In the genomic region with DNA sequence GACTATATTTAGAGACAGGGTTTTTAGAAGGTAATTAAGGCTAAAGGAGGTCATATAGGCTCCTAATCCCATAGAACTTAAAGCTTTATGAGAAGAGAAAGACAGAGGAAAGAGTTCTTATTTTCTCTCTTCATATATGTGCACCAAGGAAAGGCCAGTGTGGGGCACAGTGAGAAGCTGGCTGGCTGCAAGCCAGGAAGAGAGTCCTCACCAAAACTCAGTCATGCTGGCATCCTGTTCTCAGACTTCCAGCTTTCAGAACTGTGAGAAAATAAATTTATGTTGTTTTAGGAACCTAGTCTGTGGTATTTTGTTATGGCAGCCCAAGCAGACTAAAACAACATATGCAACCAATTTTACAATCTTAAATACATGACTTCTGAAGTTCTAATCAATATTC, we compare ENCODE assay signal across 1 cellular context.
TF ChIP-seq lines count a peak whose summit lies in the region.

No MANE protein-coding gene starts in this region.

TF ChIP-seq in K562, 482 proteins besides CTCF, POLR2A, EP300 and RAD21 (continued from another document):
- TF ChIP-seq, protein P1, sequence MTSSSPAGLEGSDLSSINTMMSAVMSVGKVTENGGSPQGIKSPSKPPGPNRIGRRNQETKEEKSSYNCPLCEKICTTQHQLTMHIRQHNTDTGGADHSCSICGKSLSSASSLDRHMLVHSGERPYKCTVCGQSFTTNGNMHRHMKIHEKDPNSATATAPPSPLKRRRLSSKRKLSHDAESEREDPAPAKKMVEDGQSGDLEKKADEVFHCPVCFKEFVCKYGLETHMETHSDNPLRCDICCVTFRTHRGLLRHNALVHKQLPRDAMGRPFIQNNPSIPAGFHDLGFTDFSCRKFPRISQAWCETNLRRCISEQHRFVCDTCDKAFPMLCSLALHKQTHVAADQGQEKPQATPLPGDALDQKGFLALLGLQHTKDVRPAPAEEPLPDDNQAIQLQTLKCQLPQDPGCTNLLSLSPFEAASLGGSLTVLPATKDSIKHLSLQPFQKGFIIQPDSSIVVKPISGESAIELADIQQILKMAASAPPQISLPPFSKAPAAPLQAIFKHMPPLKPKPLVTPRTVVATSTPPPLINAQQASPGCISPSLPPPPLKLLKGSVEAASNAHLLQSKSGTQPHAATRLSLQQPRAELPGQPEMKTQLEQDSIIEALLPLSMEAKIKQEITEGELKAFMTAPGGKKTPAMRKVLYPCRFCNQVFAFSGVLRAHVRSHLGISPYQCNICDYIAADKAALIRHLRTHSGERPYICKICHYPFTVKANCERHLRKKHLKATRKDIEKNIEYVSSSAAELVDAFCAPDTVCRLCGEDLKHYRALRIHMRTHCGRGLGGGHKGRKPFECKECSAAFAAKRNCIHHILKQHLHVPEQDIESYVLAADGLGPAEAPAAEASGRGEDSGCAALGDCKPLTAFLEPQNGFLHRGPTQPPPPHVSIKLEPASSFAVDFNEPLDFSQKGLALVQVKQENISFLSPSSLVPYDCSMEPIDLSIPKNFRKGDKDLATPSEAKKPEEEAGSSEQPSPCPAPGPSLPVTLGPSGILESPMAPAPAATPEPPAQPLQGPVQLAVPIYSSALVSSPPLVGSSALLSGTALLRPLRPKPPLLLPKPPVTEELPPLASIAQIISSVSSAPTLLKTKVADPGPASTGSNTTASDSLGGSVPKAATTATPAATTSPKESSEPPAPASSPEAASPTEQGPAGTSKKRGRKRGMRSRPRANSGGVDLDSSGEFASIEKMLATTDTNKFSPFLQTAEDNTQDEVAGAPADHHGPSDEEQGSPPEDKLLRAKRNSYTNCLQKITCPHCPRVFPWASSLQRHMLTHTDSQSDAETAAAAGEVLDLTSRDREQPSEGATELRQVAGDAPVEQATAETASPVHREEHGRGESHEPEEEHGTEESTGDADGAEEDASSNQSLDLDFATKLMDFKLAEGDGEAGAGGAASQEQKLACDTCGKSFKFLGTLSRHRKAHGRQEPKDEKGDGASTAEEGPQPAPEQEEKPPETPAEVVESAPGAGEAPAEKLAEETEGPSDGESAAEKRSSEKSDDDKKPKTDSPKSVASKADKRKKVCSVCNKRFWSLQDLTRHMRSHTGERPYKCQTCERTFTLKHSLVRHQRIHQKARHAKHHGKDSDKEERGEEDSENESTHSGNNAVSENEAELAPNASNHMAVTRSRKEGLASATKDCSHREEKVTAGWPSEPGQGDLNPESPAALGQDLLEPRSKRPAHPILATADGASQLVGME (CRISPR knock-in tag; IDR thresholded peaks at IDR 0.05) = no peak
- TF ChIP-seq EGR1 (conservative IDR thresholded peaks at IDR 0.05) (no peak), POU5F1 (IDR thresholded peaks at IDR 0.05; ENCODE audit: borderline replicate concordance, low read depth, low read length, partially characterized antibody) (no peak), TFAM (CRISPR knock-in tag; conservative IDR thresholded peaks at IDR 0.05) (no peak)
